2 cellular contexts compared by ENCODE assay signal in the genomic region with DNA sequence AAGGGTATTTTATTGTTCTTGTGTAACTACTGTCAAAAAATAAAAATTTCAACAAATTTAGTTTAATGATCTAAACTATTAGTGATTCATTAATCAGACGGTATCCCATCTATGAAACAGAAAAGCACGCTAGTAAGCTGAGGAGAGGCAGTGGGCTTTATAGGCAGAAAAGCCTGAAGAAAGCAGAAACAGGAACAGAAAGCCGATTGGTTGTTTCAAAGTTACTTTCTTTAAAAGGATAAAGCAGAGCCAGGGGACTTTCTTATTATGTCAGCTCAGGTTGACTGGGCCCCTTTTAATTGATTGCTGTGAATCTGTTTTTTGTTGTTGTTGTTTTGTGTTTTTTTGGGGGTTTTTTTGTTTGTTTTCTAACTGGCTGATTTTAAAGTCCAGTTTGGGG.
TF ChIP-seq lines count a peak whose summit lies in the region.

No MANE protein-coding gene starts in this region.

TF ChIP-seq in SK-N-SH, 30 proteins besides CTCF, POLR2A, EP300 and RAD21 (continued from another document):
- TF ChIP-seq, protein P1, sequence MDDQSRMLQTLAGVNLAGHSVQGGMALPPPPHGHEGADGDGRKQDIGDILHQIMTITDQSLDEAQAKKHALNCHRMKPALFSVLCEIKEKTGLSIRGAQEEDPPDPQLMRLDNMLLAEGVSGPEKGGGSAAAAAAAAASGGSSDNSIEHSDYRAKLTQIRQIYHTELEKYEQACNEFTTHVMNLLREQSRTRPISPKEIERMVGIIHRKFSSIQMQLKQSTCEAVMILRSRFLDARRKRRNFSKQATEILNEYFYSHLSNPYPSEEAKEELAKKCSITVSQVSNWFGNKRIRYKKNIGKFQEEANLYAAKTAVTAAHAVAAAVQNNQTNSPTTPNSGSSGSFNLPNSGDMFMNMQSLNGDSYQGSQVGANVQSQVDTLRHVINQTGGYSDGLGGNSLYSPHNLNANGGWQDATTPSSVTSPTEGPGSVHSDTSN (IDR thresholded peaks at IDR 0.05), result no peak
- TF ChIP-seq ELF1 (IDR thresholded peaks at IDR 0.05), result no peak
- TF ChIP-seq, protein P2, sequence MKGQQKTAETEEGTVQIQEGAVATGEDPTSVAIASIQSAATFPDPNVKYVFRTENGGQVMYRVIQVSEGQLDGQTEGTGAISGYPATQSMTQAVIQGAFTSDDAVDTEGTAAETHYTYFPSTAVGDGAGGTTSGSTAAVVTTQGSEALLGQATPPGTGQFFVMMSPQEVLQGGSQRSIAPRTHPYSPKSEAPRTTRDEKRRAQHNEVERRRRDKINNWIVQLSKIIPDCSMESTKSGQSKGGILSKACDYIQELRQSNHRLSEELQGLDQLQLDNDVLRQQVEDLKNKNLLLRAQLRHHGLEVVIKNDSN (IDR thresholded peaks at IDR 0.05; ENCODE audit: borderline replicate concordance, low read depth), result no peak
- TF ChIP-seq TCF12 (IDR thresholded peaks at IDR 0.05), result no peak

TF ChIP-seq in SK-N-SH treated with all-trans-retinoic acid at 6 μM for 48 hours, 23 proteins besides CTCF, POLR2A, EP300 and RAD21:
- TF ChIP-seq, protein P3, sequence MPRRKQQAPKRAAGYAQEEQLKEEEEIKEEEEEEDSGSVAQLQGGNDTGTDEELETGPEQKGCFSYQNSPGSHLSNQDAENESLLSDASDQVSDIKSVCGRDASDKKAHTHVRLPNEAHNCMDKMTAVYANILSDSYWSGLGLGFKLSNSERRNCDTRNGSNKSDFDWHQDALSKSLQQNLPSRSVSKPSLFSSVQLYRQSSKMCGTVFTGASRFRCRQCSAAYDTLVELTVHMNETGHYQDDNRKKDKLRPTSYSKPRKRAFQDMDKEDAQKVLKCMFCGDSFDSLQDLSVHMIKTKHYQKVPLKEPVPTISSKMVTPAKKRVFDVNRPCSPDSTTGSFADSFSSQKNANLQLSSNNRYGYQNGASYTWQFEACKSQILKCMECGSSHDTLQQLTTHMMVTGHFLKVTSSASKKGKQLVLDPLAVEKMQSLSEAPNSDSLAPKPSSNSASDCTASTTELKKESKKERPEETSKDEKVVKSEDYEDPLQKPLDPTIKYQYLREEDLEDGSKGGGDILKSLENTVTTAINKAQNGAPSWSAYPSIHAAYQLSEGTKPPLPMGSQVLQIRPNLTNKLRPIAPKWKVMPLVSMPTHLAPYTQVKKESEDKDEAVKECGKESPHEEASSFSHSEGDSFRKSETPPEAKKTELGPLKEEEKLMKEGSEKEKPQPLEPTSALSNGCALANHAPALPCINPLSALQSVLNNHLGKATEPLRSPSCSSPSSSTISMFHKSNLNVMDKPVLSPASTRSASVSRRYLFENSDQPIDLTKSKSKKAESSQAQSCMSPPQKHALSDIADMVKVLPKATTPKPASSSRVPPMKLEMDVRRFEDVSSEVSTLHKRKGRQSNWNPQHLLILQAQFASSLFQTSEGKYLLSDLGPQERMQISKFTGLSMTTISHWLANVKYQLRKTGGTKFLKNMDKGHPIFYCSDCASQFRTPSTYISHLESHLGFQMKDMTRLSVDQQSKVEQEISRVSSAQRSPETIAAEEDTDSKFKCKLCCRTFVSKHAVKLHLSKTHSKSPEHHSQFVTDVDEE (CRISPR knock-in tag; IDR thresholded peaks at IDR 0.05), result no peak
- no peak for TF ChIP-seq SNAI2 (CRISPR knock-in tag; IDR thresholded peaks at IDR 0.05)
- no peak for TF ChIP-seq ZFP30 (CRISPR knock-in tag; IDR thresholded peaks at IDR 0.05)
- no peak for TF ChIP-seq ARNTL (CRISPR knock-in tag; IDR thresholded peaks at IDR 0.05; ENCODE audit: borderline replicate concordance, low read depth)
- no peak for TF ChIP-seq ZNF8 (CRISPR knock-in tag; IDR thresholded peaks at IDR 0.05)
- no peak for TF ChIP-seq ZFP3 (CRISPR knock-in tag; IDR thresholded peaks at IDR 0.05)
- TF ChIP-seq ESRRG (CRISPR knock-in tag; IDR thresholded peaks at IDR 0.05), result no peak
- no peak for TF ChIP-seq RARB (CRISPR knock-in tag; IDR thresholded peaks at IDR 0.05)
- no peak for TF ChIP-seq TOX (CRISPR knock-in tag; IDR thresholded peaks at IDR 0.05; ENCODE audit: borderline replicate concordance)
- no peak for TF ChIP-seq ZC3H10 (CRISPR knock-in tag; IDR thresholded peaks at IDR 0.05)
- TF ChIP-seq ZNF565 (CRISPR knock-in tag; conservative IDR thresholded peaks at IDR 0.05; ENCODE audit: low read depth), result no peak
- TF ChIP-seq BACH2 (CRISPR knock-in tag; IDR thresholded peaks at IDR 0.05; ENCODE audit: borderline replicate concordance), result no peak
- TF ChIP-seq ISL1 (CRISPR knock-in tag; IDR thresholded peaks at IDR 0.05), result no peak
- TF ChIP-seq, protein P4, sequence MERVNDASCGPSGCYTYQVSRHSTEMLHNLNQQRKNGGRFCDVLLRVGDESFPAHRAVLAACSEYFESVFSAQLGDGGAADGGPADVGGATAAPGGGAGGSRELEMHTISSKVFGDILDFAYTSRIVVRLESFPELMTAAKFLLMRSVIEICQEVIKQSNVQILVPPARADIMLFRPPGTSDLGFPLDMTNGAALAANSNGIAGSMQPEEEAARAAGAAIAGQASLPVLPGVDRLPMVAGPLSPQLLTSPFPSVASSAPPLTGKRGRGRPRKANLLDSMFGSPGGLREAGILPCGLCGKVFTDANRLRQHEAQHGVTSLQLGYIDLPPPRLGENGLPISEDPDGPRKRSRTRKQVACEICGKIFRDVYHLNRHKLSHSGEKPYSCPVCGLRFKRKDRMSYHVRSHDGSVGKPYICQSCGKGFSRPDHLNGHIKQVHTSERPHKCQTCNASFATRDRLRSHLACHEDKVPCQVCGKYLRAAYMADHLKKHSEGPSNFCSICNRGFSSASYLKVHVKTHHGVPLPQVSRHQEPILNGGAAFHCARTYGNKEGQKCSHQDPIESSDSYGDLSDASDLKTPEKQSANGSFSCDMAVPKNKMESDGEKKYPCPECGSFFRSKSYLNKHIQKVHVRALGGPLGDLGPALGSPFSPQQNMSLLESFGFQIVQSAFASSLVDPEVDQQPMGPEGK (CRISPR knock-in tag; IDR thresholded peaks at IDR 0.05; ENCODE audit: borderline replicate concordance), result no peak
- TF ChIP-seq, protein P5, sequence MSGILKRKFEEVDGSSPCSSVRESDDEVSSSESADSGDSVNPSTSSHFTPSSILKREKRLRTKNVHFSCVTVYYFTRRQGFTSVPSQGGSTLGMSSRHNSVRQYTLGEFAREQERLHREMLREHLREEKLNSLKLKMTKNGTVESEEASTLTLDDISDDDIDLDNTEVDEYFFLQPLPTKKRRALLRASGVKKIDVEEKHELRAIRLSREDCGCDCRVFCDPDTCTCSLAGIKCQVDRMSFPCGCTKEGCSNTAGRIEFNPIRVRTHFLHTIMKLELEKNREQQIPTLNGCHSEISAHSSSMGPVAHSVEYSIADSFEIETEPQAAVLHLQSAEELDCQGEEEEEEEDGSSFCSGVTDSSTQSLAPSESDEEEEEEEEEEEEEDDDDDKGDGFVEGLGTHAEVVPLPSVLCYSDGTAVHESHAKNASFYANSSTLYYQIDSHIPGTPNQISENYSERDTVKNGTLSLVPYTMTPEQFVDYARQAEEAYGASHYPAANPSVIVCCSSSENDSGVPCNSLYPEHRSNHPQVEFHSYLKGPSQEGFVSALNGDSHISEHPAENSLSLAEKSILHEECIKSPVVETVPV (CRISPR knock-in tag; IDR thresholded peaks at IDR 0.05), result no peak
- TF ChIP-seq, protein P6, sequence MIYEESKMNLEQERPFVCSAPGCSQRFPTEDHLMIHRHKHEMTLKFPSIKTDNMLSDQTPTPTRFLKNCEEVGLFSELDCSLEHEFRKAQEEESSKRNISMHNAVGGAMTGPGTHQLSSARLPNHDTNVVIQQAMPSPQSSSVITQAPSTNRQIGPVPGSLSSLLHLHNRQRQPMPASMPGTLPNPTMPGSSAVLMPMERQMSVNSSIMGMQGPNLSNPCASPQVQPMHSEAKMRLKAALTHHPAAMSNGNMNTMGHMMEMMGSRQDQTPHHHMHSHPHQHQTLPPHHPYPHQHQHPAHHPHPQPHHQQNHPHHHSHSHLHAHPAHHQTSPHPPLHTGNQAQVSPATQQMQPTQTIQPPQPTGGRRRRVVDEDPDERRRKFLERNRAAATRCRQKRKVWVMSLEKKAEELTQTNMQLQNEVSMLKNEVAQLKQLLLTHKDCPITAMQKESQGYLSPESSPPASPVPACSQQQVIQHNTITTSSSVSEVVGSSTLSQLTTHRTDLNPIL (CRISPR knock-in tag; IDR thresholded peaks at IDR 0.05; ENCODE audit: low read depth), result no peak
- no peak for TF ChIP-seq TCF4 (CRISPR knock-in tag; IDR thresholded peaks at IDR 0.05; ENCODE audit: borderline replicate concordance)
- no peak for TF ChIP-seq CSDC2 (CRISPR knock-in tag; IDR thresholded peaks at IDR 0.05)
- no peak for TF ChIP-seq OSR1 (CRISPR knock-in tag; IDR thresholded peaks at IDR 0.05)
- no peak for TF ChIP-seq GLIS3 (CRISPR knock-in tag; IDR thresholded peaks at IDR 0.05)
